ENCODE assay signal across 35 cellular contexts in the genomic region with DNA sequence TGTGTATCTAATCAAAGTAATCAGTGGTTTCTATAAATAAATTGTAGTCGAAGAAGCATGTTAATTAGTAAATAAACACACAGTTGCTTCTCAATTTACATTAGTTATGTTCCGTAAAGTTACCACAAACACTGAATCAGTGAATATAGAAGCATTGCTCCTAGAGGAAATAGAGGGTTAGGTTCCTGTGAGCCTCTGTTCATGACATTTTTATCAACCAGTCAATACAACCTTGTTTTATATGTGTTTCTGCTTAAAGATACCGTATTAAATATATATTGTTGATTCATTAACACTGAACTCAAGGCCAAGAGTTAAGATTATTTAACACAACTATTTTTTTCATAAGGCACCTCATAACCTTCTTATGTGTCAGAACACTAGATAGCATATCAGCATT.
"Had no signal": no experiment of that assay in that cellular context is flagged by ENCODE, and none has a peak within 500 bp of the region (broad histone marks: within the 10 kb centered on the region; RNA-seq: fewer than 3 reads in every experiment).

No MANE protein-coding gene starts in this region.

- H3K4me3 ChIP-seq: MG63 had no signal

- DNase-seq: Kasumi-1, MG63, MM.1S, MV-4-11, NCI-H1048, NCI-H1092, NCI-H1092 treated with DMSO at 0.1 percent for 48 hours, NCI-H1105, NCI-H1105 treated with DMSO at 0.1 percent for 48 hours, NCI-H1417, NCI-H1417 treated with DMSO at 0.1 percent for 48 hours, NCI-H1436, NCI-H1436 treated with DMSO at 0.1 percent for 48 hours, NCI-H146, NCI-H1694, NCI-H1694 treated with DMSO at 0.1 percent for 48 hours, NCI-H187, NCI-H187 treated with DMSO at 0.1 percent for 48 hours, NCI-H1930, NCI-H2029, NCI-H2029 treated with DMSO at 0.1 percent for 48 hours, NCI-H2081, NCI-H2081 treated with DMSO at 0.1 percent for 48 hours, NCI-H2107, NCI-H2171, NCI-H2171 treated with DMSO at 0.1 percent for 48 hours, NCI-H2227 treated with DMSO at 0.1 percent for 48 hours, NCI-H226, NCI-H345, NCI-H446, NCI-H446 treated with DMSO at 0.1 percent for 48 hours, NCI-H510A, NCI-H510A treated with DMSO at 0.1 percent for 48 hours, NCI-H524, NCI-H524 treated with DMSO at 0.1 percent for 48 hours had no signal

- H3K36me3 ChIP-seq: MG63 had no signal

- H3K9me3 ChIP-seq: MG63 had no signal
